In genomic region chr5:143235423-143235822, GRCh38 we compare ENCODE assay signal across 20 cellular contexts.
A peak's percentile ranks its signal among the peaks of the same experiment; 100 is the strongest.
DNase-seq lines count a peak whose midpoint lies in the region; ATAC-seq, FAIRE-seq and TF ChIP-seq lines count a peak whose summit lies in the region.
"Had no signal": no experiment of that assay in that cellular context is flagged by ENCODE, and none has a peak within 500 bp of the region (broad histone marks: within the 10 kb centered on the region; RNA-seq: fewer than 3 reads in every experiment).

No MANE protein-coding gene starts in this region.

- no peaks in the 10 kb centered on the region for H3K9me3 Mint-ChIP-seq in activated CD8-positive, alpha-beta memory T cell treated with anti-CD3 and anti-CD28 coated beads, Interleukin-2, amount 10 ng/mL, durations not matched to agents 7 days and 5 days (ENCODE audit: low read depth)
- H3K9me3 Mint-ChIP-seq: naive B cell had no signal

- CTCF ChIA-PET in activated CD8-positive, alpha-beta memory T cell treated with anti-CD3 and anti-CD28 coated beads, Interleukin-2, amount 10 ng/mL, durations not matched to agents 7 days and 5 days (lab: Charles Lee), result no interaction called here

- no peaks in the 10 kb centered on the region for H3K36me3 Mint-ChIP-seq in activated CD8-positive, alpha-beta memory T cell treated with anti-CD3 and anti-CD28 coated beads, Interleukin-2, amount 10 ng/mL, durations not matched to agents 7 days and 5 days
- H3K36me3 Mint-ChIP-seq: naive B cell had no signal

- no peak for TF ChIP-seq POLR2A in body of pancreas (IDR thresholded peaks at IDR 0.05)
- no peak for TF ChIP-seq POLR2A in vagina (IDR thresholded peaks at IDR 0.05)
- no peak for TF ChIP-seq POLR2A in H54 (IDR thresholded peaks at IDR 0.05; ENCODE audit: low read depth, low read length)

- H3K27me3 Mint-ChIP-seq in activated CD8-positive, alpha-beta memory T cell treated with anti-CD3 and anti-CD28 coated beads, Interleukin-2, amount 10 ng/mL, durations not matched to agents 7 days and 5 days, result no peaks in the 10 kb centered on the region
- H3K27me3 Mint-ChIP-seq: naive B cell had no signal

- H3K27me3 ChIP-seq in body of pancreas (no peaks in the 10 kb centered on the region), left lung (no peaks in the 10 kb centered on the region), vagina (no peaks in the 10 kb centered on the region)
- H3K27me3 ChIP-seq: SJCRH30 had no signal

- TF ChIP-seq CTCF in body of pancreas (IDR thresholded peaks at IDR 0.05) (no peak), left lung (IDR thresholded peaks at IDR 0.05) (no peak), vagina (IDR thresholded peaks at IDR 0.05) (no peak)

- WGBS in body of pancreas, 2 donors, result 77 to 79% methylated on average over 3 of the region's 3 CpGs

- intact Hi-C loops in body of pancreas (cut with DNase I), result no loop called here
- intact Hi-C loops in left lung (cut with DNase I), result no loop called here
- intact Hi-C loops in vagina (cut with DNase I), result no loop called here

- peaks cover 8% of the 10 kb centered on the region for H3K4me1 ChIP-seq in body of pancreas
- peaks cover 0 to 4% of the 10 kb centered on the region in 2 donors for H3K4me1 ChIP-seq in left lung
- peaks cover 15% of the 10 kb centered on the region for H3K4me1 ChIP-seq in vagina
- H3K4me1 ChIP-seq: Caco-2 had no signal

- H3K4me3 ChIP-seq in body of pancreas (no peak overlapping the region), left lung (no peak overlapping the region), vagina (no peak overlapping the region)
- H3K4me3 ChIP-seq: SJCRH30 had no signal

- H3K4me1 Mint-ChIP-seq in activated CD8-positive, alpha-beta memory T cell treated with anti-CD3 and anti-CD28 coated beads, Interleukin-2, amount 10 ng/mL, durations not matched to agents 7 days and 5 days, result peaks cover 6% of the 10 kb centered on the region

- no peak overlapping the region for H3K4me3 Mint-ChIP-seq in activated CD8-positive, alpha-beta memory T cell treated with anti-CD3 and anti-CD28 coated beads, Interleukin-2, amount 10 ng/mL, durations not matched to agents 7 days and 5 days
- H3K4me3 Mint-ChIP-seq: naive B cell had no signal

- H3K27ac Mint-ChIP-seq in activated CD8-positive, alpha-beta memory T cell treated with anti-CD3 and anti-CD28 coated beads, Interleukin-2, amount 10 ng/mL, durations not matched to agents 7 days and 5 days, result no peak overlapping the region

- no peaks in the 10 kb centered on the region for H3K36me3 ChIP-seq in body of pancreas (replicated peaks in 1 of 2; ENCODE audit: insufficient read depth in 1 of 2, low read depth in 2 of 2)
- no peaks in the 10 kb centered on the region for H3K36me3 ChIP-seq in left lung
- H3K36me3 ChIP-seq in vagina, result no peaks in the 10 kb centered on the region
- H3K36me3 ChIP-seq: SJCRH30 had no signal

- H3K9me3 ChIP-seq in body of pancreas (no peaks in the 10 kb centered on the region), left lung (no peaks in the 10 kb centered on the region), vagina (no peaks in the 10 kb centered on the region)
- H3K9me3 ChIP-seq: Caco-2, SJCRH30 had no signal

- H3K27ac ChIP-seq in body of pancreas (no peak overlapping the region), left lung (no peak overlapping the region), vagina (peak overlapping the region; percentile 40)
- H3K27ac ChIP-seq: 22Rv1, SJCRH30 had no signal

- no peak for ATAC-seq in activated CD8-positive, alpha-beta memory T cell treated with anti-CD3 and anti-CD28 coated beads, Interleukin-2, amount 10 ng/mL, durations not matched to agents 7 days and 5 days
- peak; percentile 33 for ATAC-seq in body of pancreas
- peak; percentile 24 for ATAC-seq in left lung

- no peak for FAIRE-seq in H54 (lab: Jason Lieb, UNC)

- DNase-seq in activated CD8-positive, alpha-beta memory T cell treated with anti-CD3 and anti-CD28 coated beads, Interleukin-2, amount 10 ng/mL, durations not matched to agents 7 days and 5 days, result peak; percentile 39
- DNase-seq in activated CD8-positive, alpha-beta memory T cell treated with anti-CD3 and anti-CD28 coated beads, Interleukin-2, amount 50 U/mL, for 4 hours, result no peak
- DNase-seq in body of pancreas, result no peak
- DNase-seq in left lung, result no peak
- no peak for DNase-seq in vagina (ENCODE audit: extremely low spot score in 2 of 2)
- DNase-seq in NCI-H146 (lab: John Stamatoyannopoulos, UW), result no peak
- DNase-seq in activated effector memory CD4-positive, alpha-beta T cell treated with Interleukin-2 at 50 U/mL for 16 hours, result no peak
- DNase-seq in H54 (ENCODE audit: insufficient read length, low spot score), result no peak
- DNase-seq: activated CD4-positive, alpha-beta T cell treated with anti-CD3 and anti-CD28 coated beads, Interleukin-2, amount 50 U/mL, for 48 hours; activated effector memory CD4-positive, alpha-beta T cell treated with anti-CD3 and anti-CD28 coated beads, Interleukin-2, amount 50 U/mL, for 16 hours; Caco-2; H7; left cardiac atrium; MM.1S; naive B cell; NCI-H2107; NK-92 treated with Interleukin-12 subunit alpha and Interleukin-12 subunit beta, amount 100 ng/mL, for 24 hours; SJCRH30; stimulated activated naive CD4-positive, alpha-beta T cell had no signal
